Comparison of ENCODE assay signal across 8 cellular contexts in the genomic region with DNA sequence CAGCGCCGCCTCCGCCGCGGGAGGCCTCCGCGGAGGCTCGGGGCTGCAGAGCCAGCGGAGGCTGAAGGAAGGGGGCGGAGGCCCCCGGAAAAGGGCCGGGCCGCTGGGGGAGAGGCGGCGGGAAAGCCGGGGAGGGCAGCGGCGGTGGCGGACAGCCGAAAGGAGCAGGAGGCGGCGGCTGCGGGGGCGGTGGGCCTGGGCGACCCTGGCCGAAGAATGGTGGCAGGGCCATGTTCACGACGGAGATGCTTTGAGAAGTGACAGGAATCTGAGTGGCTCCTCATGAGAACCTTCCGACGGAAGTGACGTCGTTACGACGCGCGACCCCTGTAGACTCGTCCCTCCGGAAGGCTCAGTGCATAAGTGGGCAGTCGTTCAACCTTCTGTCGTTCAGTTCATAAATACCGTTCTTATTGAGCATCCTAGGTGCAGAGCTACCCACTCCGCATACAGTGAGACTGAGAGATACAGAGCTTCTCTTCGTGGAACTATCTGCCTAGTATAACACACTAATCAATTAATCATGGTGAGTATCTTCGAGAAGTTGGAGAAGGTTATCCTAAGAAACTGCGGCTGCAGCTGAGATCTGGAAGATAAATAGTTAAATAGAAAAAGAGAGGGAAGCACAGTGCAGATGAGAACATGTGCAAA. TPM values are rescaled to one million over a fixed set of nuclear protein-coding genes. Genes with fewer than 3 reads are reported as not detected.
DNase-seq lines count a peak whose midpoint lies in the region; ATAC-seq and TF ChIP-seq lines count a peak whose summit lies in the region.

A gene with protein sequence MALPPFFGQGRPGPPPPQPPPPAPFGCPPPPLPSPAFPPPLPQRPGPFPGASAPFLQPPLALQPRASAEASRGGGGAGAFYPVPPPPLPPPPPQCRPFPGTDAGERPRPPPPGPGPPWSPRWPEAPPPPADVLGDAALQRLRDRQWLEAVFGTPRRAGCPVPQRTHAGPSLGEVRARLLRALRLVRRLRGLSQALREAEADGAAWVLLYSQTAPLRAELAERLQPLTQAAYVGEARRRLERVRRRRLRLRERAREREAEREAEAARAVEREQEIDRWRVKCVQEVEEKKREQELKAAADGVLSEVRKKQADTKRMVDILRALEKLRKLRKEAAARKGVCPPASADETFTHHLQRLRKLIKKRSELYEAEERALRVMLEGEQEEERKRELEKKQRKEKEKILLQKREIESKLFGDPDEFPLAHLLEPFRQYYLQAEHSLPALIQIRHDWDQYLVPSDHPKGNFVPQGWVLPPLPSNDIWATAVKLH (minus strand): TSS at position 259 of the 651 bp plus-strand sequence. CDS start 27 bp downstream, at position 232.

- POLR2A ChIA-PET in RWPE1 (lab: Yijun Ruan, JAX; ENCODE audit: low non-redundant PET): interaction anchor here (0.6 kb wide), 1 partner anchor 179 kb away, joined by 3 read pairs; no protein-coding TSS in a partner anchor

- CTCF ChIA-PET in RWPE1 (lab: Yijun Ruan, JAX): no interaction called here

- H3K36me3 ChIP-seq in DND-41 (ENCODE audit: insufficient read depth, low read length) (peaks cover 21% of the 10 kb centered on the region), GM23248 (ENCODE audit: low read depth) (peaks cover 10% of the 10 kb centered on the region; the same call in 1 of the 2 replicates)

- H3K4me2 ChIP-seq in DND-41 (ENCODE audit: insufficient read depth, low read length) (peak within 1 kb of the TSS; percentile 90), GM23248 (ENCODE audit: unreplicated experiment) (peak within 1 kb of the TSS; percentile 99)

- peaks cover 20% of the 10 kb centered on the region for H3K36me3 Mint-ChIP-seq in activated T-helper 2 cell treated with anti-CD3 and anti-CD28 coated beads, Interferon-gamma antibody, Interleukin-2, Interleukin-4, amounts not matched to agents 10 μg/mL and 5 μg/mL and 100 μg/mL, durations not matched to agents 14 hours and 24 hours and 36 hours (ENCODE audit: low read depth)
- H3K36me3 Mint-ChIP-seq in natural killer cell treated with Interleukin-12 subunit alpha and Interleukin-12 subunit beta and Interleukin-15 and Interleukin-18, amount 100 ng/mL, for 72 hours: peaks cover 6% of the 10 kb centered on the region

- H3K4me1 ChIP-seq in DND-41 (ENCODE audit: insufficient read depth, low read length) (peaks cover 23% of the 10 kb centered on the region), GM23248 (ENCODE audit: insufficient read depth) (peaks cover 8% of the 10 kb centered on the region)

- H3K4me3 ChIP-seq in DND-41 (ENCODE audit: low read depth in 1 of 2, low read length in 2 of 2) (peak within 1 kb of the TSS; percentile 73 to 78; a peak in 3 of 4 replicates), GM23248 (peak within 1 kb of the TSS; percentile 89), LNCaP clone FGC (ENCODE audit: low read depth, low read length) (peak within 1 kb of the TSS; percentile 67), fibroblast of pulmonary artery (replicated peaks; ENCODE audit: low read depth, low read length) (peak within 1 kb of the TSS; percentile 65)

- no peak for TF ChIP-seq CTCF in DND-41 (IDR thresholded peaks at IDR 0.05; ENCODE audit: borderline replicate concordance, extremely low read depth, low read length, poor library complexity, severe bottlenecking)
- no peak for TF ChIP-seq CTCF in LNCaP clone FGC (IDR thresholded peaks at IDR 0.05; ENCODE audit: control insufficient read depth, extremely low read depth, insufficient read depth)
- TF ChIP-seq CTCF in RWPE1 (conservative IDR thresholded peaks at IDR 0.05; ENCODE audit: low read depth): no peak
- no peak for TF ChIP-seq CTCF in fibroblast of pulmonary artery (IDR thresholded peaks at IDR 0.05; ENCODE audit: low read length, missing control alignments)

- peaks cover 3% of the 10 kb centered on the region for H3K9me3 ChIP-seq in DND-41 (ENCODE audit: insufficient read depth, low read length, severe bottlenecking)
- H3K9me3 ChIP-seq in GM23248 (ENCODE audit: low read depth): no peaks in the 10 kb centered on the region

- H3K4me3 Mint-ChIP-seq in activated T-helper 2 cell treated with anti-CD3 and anti-CD28 coated beads, Interferon-gamma antibody, Interleukin-2, Interleukin-4, amounts not matched to agents 10 μg/mL and 5 μg/mL and 100 μg/mL, durations not matched to agents 14 hours and 24 hours and 36 hours (ENCODE audit: low read depth): peak within 1 kb of the TSS; percentile 86
- peak within 1 kb of the TSS; percentile 99 for H3K4me3 Mint-ChIP-seq in natural killer cell treated with Interleukin-12 subunit alpha and Interleukin-12 subunit beta and Interleukin-15 and Interleukin-18, amount 100 ng/mL, for 72 hours

- H3K27ac Mint-ChIP-seq in activated T-helper 2 cell treated with anti-CD3 and anti-CD28 coated beads, Interferon-gamma antibody, Interleukin-2, Interleukin-4, amounts not matched to agents 10 μg/mL and 5 μg/mL and 100 μg/mL, durations not matched to agents 14 hours and 24 hours and 36 hours: peak within 1 kb of the TSS; percentile 87
- peak within 1 kb of the TSS; percentile 93 to 98 for H3K27ac Mint-ChIP-seq in natural killer cell treated with Interleukin-12 subunit alpha and Interleukin-12 subunit beta and Interleukin-15 and Interleukin-18, amount 100 ng/mL, for 72 hours

- H3K27ac ChIP-seq in DND-41 (ENCODE audit: low read length): peak within 1 kb of the TSS; percentile 82
- H3K27ac ChIP-seq in GM23248: peak within 1 kb of the TSS; percentile 61
- H3K27ac ChIP-seq in RWPE1: peak within 1 kb of the TSS; percentile 87

- peak within 1 kb of the TSS; percentile 94 for H3K9ac ChIP-seq in DND-41 (ENCODE audit: low read depth, low read length)
- H3K9ac ChIP-seq in GM23248: peak within 1 kb of the TSS; percentile 91

- H4K20me1 ChIP-seq in DND-41 (ENCODE audit: insufficient read depth, low read length) (peaks cover 22% of the 10 kb centered on the region; the same call in 1 of the 2 replicates), GM23248 (ENCODE audit: insufficient read depth) (no peaks in the 10 kb centered on the region)

- DNase-seq in DND-41: peak; percentile 86
- DNase-seq in GM23248: peak; percentile 96
- peak; percentile 89 for DNase-seq in LNCaP clone FGC (ENCODE audit: low read depth)
- DNase-seq in RWPE1 (ENCODE audit: low spot score): peak; percentile 90
- DNase-seq in activated T-helper 2 cell treated with anti-CD3 and anti-CD28 coated beads, Interferon-gamma antibody, Interleukin-2, Interleukin-4, amounts not matched to agents 10 μg/mL and 5 μg/mL and 100 μg/mL, durations not matched to agents 14 hours and 24 hours and 36 hours (ENCODE audit: low spot score): peak; percentile 82
- peak; percentile 94 for DNase-seq in fibroblast of pulmonary artery (ENCODE audit: low read depth)
- DNase-seq in natural killer cell treated with Interleukin-12 subunit alpha and Interleukin-12 subunit beta and Interleukin-15 and Interleukin-18, amount 100 ng/mL, for 72 hours (ENCODE audit: low spot score): peak; percentile 88
- DNase-seq in stimulated activated naive CD8-positive, alpha-beta T cell treated with anti-CD3 and anti-CD28 coated beads, Interleukin-15, Interleukin-2, amounts not matched to agents 100 U/mL and 50 U/mL, for 24 hours: peak; percentile 83

- intact Hi-C loops in activated T-helper 2 cell treated with anti-CD3 and anti-CD28 coated beads, Interferon-gamma antibody, Interleukin-2, Interleukin-4, amounts not matched to agents 10 μg/mL and 5 μg/mL and 100 μg/mL, durations not matched to agents 14 hours and 24 hours and 36 hours (cut with micrococcal nuclease): loop anchor here (2.0 to 5.0 kb wide), 2 partner anchors 51 to 164 kb away; a partner anchor contains a TSS

- H3K9me3 Mint-ChIP-seq in activated T-helper 2 cell treated with anti-CD3 and anti-CD28 coated beads, Interferon-gamma antibody, Interleukin-2, Interleukin-4, amounts not matched to agents 10 μg/mL and 5 μg/mL and 100 μg/mL, durations not matched to agents 14 hours and 24 hours and 36 hours: peaks cover 8% of the 10 kb centered on the region
- H3K9me3 Mint-ChIP-seq in natural killer cell treated with Interleukin-12 subunit alpha and Interleukin-12 subunit beta and Interleukin-15 and Interleukin-18, amount 100 ng/mL, for 72 hours: no peaks in the 10 kb centered on the region

- H3K9me2 ChIP-seq in GM23248 (ENCODE audit: insufficient read depth): no peaks in the 10 kb centered on the region

- peak; percentile 96 for ATAC-seq in DND-41 (ENCODE audit: insufficient read depth, low read depth)
- peak; percentile 95 for ATAC-seq in natural killer cell treated with Interleukin-12 subunit alpha and Interleukin-12 subunit beta and Interleukin-15 and Interleukin-18, amount 100 ng/mL, for 72 hours
- ATAC-seq in stimulated activated naive CD8-positive, alpha-beta T cell treated with anti-CD3 and anti-CD28 coated beads, Interleukin-15, Interleukin-2, amounts not matched to agents 100 U/mL and 50 U/mL, for 24 hours: peak; percentile 98

- no peaks in the 10 kb centered on the region for H3F3A ChIP-seq in GM23248 (ENCODE audit: insufficient read depth)

- H3K4me1 Mint-ChIP-seq in activated T-helper 2 cell treated with anti-CD3 and anti-CD28 coated beads, Interferon-gamma antibody, Interleukin-2, Interleukin-4, amounts not matched to agents 10 μg/mL and 5 μg/mL and 100 μg/mL, durations not matched to agents 14 hours and 24 hours and 36 hours (ENCODE audit: low read depth): peaks cover 15% of the 10 kb centered on the region
- H3K4me1 Mint-ChIP-seq in natural killer cell treated with Interleukin-12 subunit alpha and Interleukin-12 subunit beta and Interleukin-15 and Interleukin-18, amount 100 ng/mL, for 72 hours (ENCODE audit: low read depth in 2 of 2): peaks cover 11 to 20% of the 10 kb centered on the region in 2 donors

- in situ Hi-C loops in GM23248 (cut with MboI): no loop called here

- no peaks in the 10 kb centered on the region for H3K27me3 ChIP-seq in DND-41 (ENCODE audit: insufficient read depth, low read length, poor library complexity)
- H3K27me3 ChIP-seq in GM23248 (replicated peaks; ENCODE audit: insufficient read depth): no peaks in the 10 kb centered on the region

- H2AFZ ChIP-seq in DND-41 (ENCODE audit: low read depth, low read length) (peak within 1 kb of the TSS; percentile 91), GM23248 (peak within 1 kb of the TSS; percentile 99)

- WGBS in GM23248 (ENCODE audit: low coverage in 1 of 2, low lambda C conversion rate in 2 of 2, missing lambda C conversion rate in 2 of 2), 2 experiments: 2 to 4% methylated on average over 15 to 45 of the region's 45 CpGs

- H3K27me3 Mint-ChIP-seq in activated T-helper 2 cell treated with anti-CD3 and anti-CD28 coated beads, Interferon-gamma antibody, Interleukin-2, Interleukin-4, amounts not matched to agents 10 μg/mL and 5 μg/mL and 100 μg/mL, durations not matched to agents 14 hours and 24 hours and 36 hours (ENCODE audit: low read depth): no peaks in the 10 kb centered on the region
- no peaks in the 10 kb centered on the region for H3K27me3 Mint-ChIP-seq in natural killer cell treated with Interleukin-12 subunit alpha and Interleukin-12 subunit beta and Interleukin-15 and Interleukin-18, amount 100 ng/mL, for 72 hours

- peaks cover 36% of the 10 kb centered on the region for H3K79me2 ChIP-seq in DND-41 (ENCODE audit: insufficient read depth, low read length)
- peaks cover 42% of the 10 kb centered on the region for H3K79me2 ChIP-seq in GM23248 (ENCODE audit: insufficient read depth)

RNA-seq across cellular contexts. Expression of the gene that starts here (rescaled TPM):
- total RNA-seq in GM23248 (2014; rRNA removed; shearing (Covaris generic)): 11.8 and 13.6 TPM in 2 replicates
- 7.5 and 8.4 TPM in 2 replicates for polyA plus RNA-seq in GM23248 (2016; fragmentation: Nextera tagmentation; extraction: Ambion mirVana)
- total RNA-seq in activated T-helper 2 cell treated with anti-CD3 and anti-CD28 coated beads, Interferon-gamma antibody, Interleukin-2, Interleukin-4, amounts not matched to agents 10 μg/mL and 5 μg/mL and 100 μg/mL, durations not matched to agents 14 hours and 24 hours and 36 hours: 51.9 and 68.4 TPM in 2 replicates
- 10 to 100 TPM; 30.3 to 41.2 TPM for total RNA-seq in natural killer cell treated with Interleukin-12 subunit alpha and Interleukin-12 subunit beta and Interleukin-15 and Interleukin-18, amount 100 ng/mL, for 72 hours

Comparison
In these comparisons a context has a peak if more than half of its experiments do, and no peak if none do; other contexts are left out.
1. Peak in every context shown above with its lines: DNase-seq, ATAC-seq, H3K4me3 ChIP-seq and H3K27ac ChIP-seq.